In the genomic region with DNA sequence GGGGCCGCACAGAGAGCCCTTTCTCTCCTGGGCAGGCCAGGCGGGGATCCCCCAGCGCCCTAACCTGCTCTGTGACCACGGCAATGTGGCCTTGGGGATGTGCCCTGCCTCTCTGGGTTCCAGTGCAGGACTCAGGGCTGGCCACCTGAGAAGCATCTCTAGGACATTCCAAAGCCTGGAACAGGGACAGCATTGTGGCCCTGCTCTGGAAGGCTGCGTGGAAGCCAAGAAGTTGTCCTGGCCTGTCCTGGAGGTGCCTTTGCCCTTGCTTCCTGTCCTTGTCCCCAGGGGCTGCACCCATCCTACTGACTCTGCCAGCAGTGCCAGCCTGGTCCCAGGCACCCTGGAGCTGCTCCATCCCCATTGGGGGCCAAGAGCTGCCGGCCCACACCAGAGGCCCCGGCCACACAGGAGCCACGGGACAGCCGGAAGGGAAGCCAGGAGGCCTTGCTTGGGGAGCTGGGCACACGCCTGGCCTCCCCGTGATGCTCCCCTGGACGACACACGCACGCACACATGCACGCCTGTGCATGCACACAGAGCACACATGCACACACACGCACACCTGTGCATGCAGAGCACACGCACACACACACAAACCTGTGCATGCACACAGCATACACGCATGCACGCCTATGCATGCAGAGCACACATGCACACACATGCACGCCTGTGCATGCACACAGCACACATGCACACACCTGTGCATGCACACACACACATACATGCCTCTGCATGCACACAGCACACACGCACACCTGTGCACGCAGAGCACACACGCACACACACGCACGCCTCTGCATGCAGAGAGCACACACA, we compare ENCODE assay signal across 14 cellular contexts. TPM values are rescaled to one million over a fixed set of nuclear protein-coding genes. Genes with fewer than 3 reads are reported as not detected.
DNase-seq lines count a peak whose midpoint lies in the region; ATAC-seq, FAIRE-seq and TF ChIP-seq lines count a peak whose summit lies in the region.
"Had no signal": no experiment of that assay in that cellular context is flagged by ENCODE, and none has a peak within 500 bp of the region (broad histone marks: within the 10 kb centered on the region; RNA-seq: fewer than 3 reads in every experiment).

No MANE protein-coding gene starts in this region.

- BruUV-seq in K562 (replicated peaks; lab: Mats Ljungman, UMichigan) = no TSS peak

- DNase-seq in Right ventricle myocardium superior = no peak
- no peak for DNase-seq in right atrium auricular region (ENCODE audit: low spot score)
- DNase-seq in K562 (ENCODE audit: extremely low read depth in 1 of 4, low spot score in 3 of 4) = no peak
- DNase-seq in left colon = no peak
- no peak for DNase-seq in cerebellar nuclear complex (lab: John Stamatoyannopoulos, UW)
- DNase-seq in NCI-H1417 treated with DMSO at 0.1 percent for 48 hours (lab: John Stamatoyannopoulos, UW) = no peak
- no peak for DNase-seq in HUDEP-2 (lab: John Stamatoyannopoulos, UW; ENCODE audit: unreplicated experiment in 76 of 76)
- DNase-seq: Kasumi-1, NCI-H1092 treated with DMSO at 0.1 percent for 48 hours, NCI-H2081 treated with DMSO at 0.1 percent for 48 hours had no signal

- peak; percentile 10 for ATAC-seq in Right ventricle myocardium superior (ENCODE audit: poor library complexity)
- no peak for ATAC-seq in K562
- peak; percentile 7 for ATAC-seq in left colon
- no peak for ATAC-seq in GM19351 (IDR thresholded peaks at IDR 0.05; ENCODE audit: unreplicated experiment)

- TF ChIP-seq EP300 in K562 (IDR thresholded peaks at IDR 0.05; ENCODE audit: low read length) = no peak

- peaks cover 0 to 7% of the 10 kb centered on the region in 2 donors for H3K4me1 ChIP-seq in right atrium auricular region
- peaks cover 0 to 64% of the 10 kb centered on the region in 2 experiments; a peak in 2 of 5 replicates for H3K4me1 ChIP-seq in K562 (replicated peaks in 1 of 2; ENCODE audit: control insufficient read depth in 2 of 2, insufficient read depth in 2 of 2, low read length in 2 of 2)
- H3K4me1 ChIP-seq: upper lobe of left lung had no signal

- no peak for TF ChIP-seq RAD21 in K562 (CRISPR knock-in tag; conservative IDR thresholded peaks at IDR 0.05 in 1 of 2, IDR thresholded peaks at IDR 0.05 in 1 of 2)

- CTCF ChIA-PET in K562 (lab: Yijun Ruan, JAX; ENCODE audit: low intra/inter-chr PET ratio) = no interaction called here

- H2AFZ ChIP-seq in K562 (ENCODE audit: low read depth, low read length) = no peak overlapping the region

- H3K36me3 ChIP-seq in right atrium auricular region = peaks cover 25% of the 10 kb centered on the region
- H3K36me3 ChIP-seq in K562 (ENCODE audit: control insufficient read depth, insufficient read depth, low read length) = peaks cover 89% of the 10 kb centered on the region; the same call in 2 of the 3 replicates

- peaks cover 41% of the 10 kb centered on the region; the same call in 1 of the 2 replicates for H4K20me1 ChIP-seq in K562 (replicated peaks; ENCODE audit: control insufficient read depth, insufficient read depth, low read length)

- TF ChIP-seq CTCF in right atrium auricular region (IDR thresholded peaks at IDR 0.05) (no peak), K562 (IDR thresholded peaks at IDR 0.05 in 2 of 3, conservative IDR thresholded peaks at IDR 0.05 in 1 of 3; ENCODE audit: insufficient read depth in 2 of 3, low read depth in 1 of 3, low read length in 3 of 3) (no peak)

- peaks cover 3% of the 10 kb centered on the region for H3K9me1 ChIP-seq in K562 (ENCODE audit: control insufficient read depth, insufficient read depth, low read length)

- peak overlapping the region in 1 of 2 experiments; percentile 26; a peak in 1 of 4 replicates for H3K9ac ChIP-seq in K562 (ENCODE audit: insufficient read depth in 1 of 2, low read depth in 2 of 2, low read length in 2 of 2)

- POLR2A ChIA-PET in K562 (lab: Yijun Ruan, JAX) = interaction anchor here (0.6 kb wide), 1 partner anchor 221 kb away, joined by 3 read pairs; no protein-coding TSS in a partner anchor

- H3K4me2 ChIP-seq in K562 (ENCODE audit: insufficient read depth, low read length) = no peak overlapping the region

- peak; percentile 41; the same call in 1 of the 2 replicates for TF ChIP-seq POLR2A in K562 (conservative IDR thresholded peaks at IDR 0.05)

- WGBS in K562 (ENCODE audit: insufficient coverage, low coverage, missing lambda C conversion rate) = 89% methylated on average over 22 of the region's 25 CpGs

- intact Hi-C loops in Right ventricle myocardium superior (cut with DNase I) (no loop called here), K562 (cut with micrococcal nuclease) (no loop called here), left colon (cut with DNase I, micrococcal nuclease) (no loop called here)

- no peak overlapping the region for H3K4me3 ChIP-seq in right atrium auricular region
- no peak overlapping the region for H3K4me3 ChIP-seq in K562
- H3K4me3 ChIP-seq: spleen, upper lobe of left lung had no signal

- H3K27ac ChIP-seq in right atrium auricular region = no peak overlapping the region
- H3K27ac ChIP-seq in K562 (ENCODE audit: extremely low read depth, low read depth, low read length) = no peak overlapping the region

- H3K27me3 ChIP-seq in right atrium auricular region = no peaks in the 10 kb centered on the region
- no peaks in the 10 kb centered on the region for H3K27me3 ChIP-seq in K562 (ENCODE audit: control insufficient read depth in 2 of 2, insufficient read depth in 2 of 2, low read length in 2 of 2)
- H3K27me3 ChIP-seq: spleen, upper lobe of left lung had no signal

- H3K9me3 ChIP-seq in right atrium auricular region = no peaks in the 10 kb centered on the region
- H3K9me3 ChIP-seq in K562 (replicated peaks; ENCODE audit: control insufficient read depth, insufficient read depth, low read depth, low read length) = no peaks in the 10 kb centered on the region
- H3K9me3 ChIP-seq: spleen, upper lobe of left lung had no signal

- in situ Hi-C loops in K562 (cut with MboI) = no loop called here

- H3K79me2 ChIP-seq in K562 (ENCODE audit: control insufficient read depth, insufficient read depth, low read length) = peaks cover 29% of the 10 kb centered on the region

- no peak for FAIRE-seq in K562 (lab: Jason Lieb, UNC)
- FAIRE-seq: D721Med had no signal

TF ChIP-seq in K562, 482 proteins besides CTCF, POLR2A, EP300 and RAD21 (continues in another document):
- peak; percentile 50; the same call in 1 of the 2 replicates for TF ChIP-seq SUPT5H (IDR thresholded peaks at IDR 0.05)
- peak; percentile 36; the same call in 1 of the 2 replicates for TF ChIP-seq POLR2AphosphoS2 (IDR thresholded peaks at IDR 0.05; ENCODE audit: low read length)

RNA-seq across cellular contexts. Expression of gene CAMSAP1, which starts 20.1 kb away (rescaled TPM):
- total RNA-seq in Right ventricle myocardium superior = 18.3 TPM
- 10 to 100 TPM; 19.4 to 21.4 TPM for total RNA-seq in right atrium auricular region
- 40.9 and 68.9 TPM in 2 replicates for total RNA-seq in K562 (2011; cell fraction: chromatin; rRNA removed; ENCODE audit: low replicate concordance)
- total RNA-seq in K562 (2011; cell fraction: nucleolus; rRNA removed) = 21.5 and 22.4 TPM in 2 replicates
- total RNA-seq in K562 (2011; cell fraction: nucleoplasm; rRNA removed) = 36.1 and 42.5 TPM in 2 replicates
- total RNA-seq in K562 (2014; rRNA removed) = 18.1 and 23.4 TPM in 2 replicates
- total RNA-seq in K562 (2014; rRNA removed; fragmentation: Illumina TruSeq; extraction: Trizol) = 14.3 TPM in 2 replicates
- total RNA-seq in K562 (2015; rRNA removed; fragmentation: Illumina TruSeq; extraction: Trizol) = 13.9 and 15.7 TPM in 2 replicates
- 28.8 and 32.8 TPM in 2 replicates for total RNA-seq in K562 (2021)
- polyA plus RNA-seq in K562 (2011; rRNA removed) = 6.3 and 6.9 TPM in 2 replicates
- polyA plus RNA-seq in K562 (2011; cell fraction: cytosol; rRNA removed) = 6.3 and 8.3 TPM in 2 replicates
- 15.6 and 19.6 TPM in 2 replicates for polyA plus RNA-seq in K562 (2011; cell fraction: nucleus; rRNA removed)
- 10.6 and 11.9 TPM in 2 replicates for polyA plus RNA-seq in K562 (2012)
- polyA plus RNA-seq in K562 (2014; fragmentation: Illumina TruSeq; extraction: Trizol) = 14.9 and 19.7 TPM in 2 replicates
- 1 to 10 TPM; 1.5 to 1.6 TPM for polyA plus RNA-seq in K562 (2014; fragmentation: Nextera tagmentation; extraction: Ambion mirVana)
- polyA plus RNA-seq in K562 (2014; rRNA removed) = 10.0 and 11.3 TPM in 2 replicates
- 14.1 and 20.0 TPM in 2 replicates for polyA minus RNA-seq in K562 (2011; rRNA and poly(A)+ RNA removed)
- 42.2 and 76.3 TPM in 2 replicates for polyA minus RNA-seq in K562 (2011; cell fraction: cytosol; rRNA and poly(A)+ RNA removed)
- polyA minus RNA-seq in K562 (2011; cell fraction: nucleus; rRNA and poly(A)+ RNA removed) = 11.4 and 23.5 TPM in 2 replicates
- total RNA-seq in left colon = 10 to 100 TPM; 13.4 to 17.6 TPM

RNA-seq across cellular contexts. Expression of gene UBAC1, which starts 33.8 kb away (rescaled TPM):
- total RNA-seq in Right ventricle myocardium superior (107 TPM), right atrium auricular region (10 to 100 TPM; 58.6 to 76.9 TPM), K562 (2014; rRNA removed) (399 and 504 TPM in 2 replicates), K562 (2014; rRNA removed; fragmentation: Illumina TruSeq; extraction: Trizol) (138 and 145 TPM in 2 replicates), K562 (2015; rRNA removed; fragmentation: Illumina TruSeq; extraction: Trizol) (166 and 171 TPM in 2 replicates), K562 (2021) (294 and 309 TPM in 2 replicates), left colon (10 to 100 TPM; 63.0 to 64.8 TPM)
- total RNA-seq in K562 (2011; cell fraction: chromatin; rRNA removed; ENCODE audit: low replicate concordance) = 536 and 854 TPM in 2 replicates
- total RNA-seq in K562 (2011; cell fraction: nucleolus; rRNA removed) = 552 and 553 TPM in 2 replicates
- 447 and 492 TPM in 2 replicates for total RNA-seq in K562 (2011; cell fraction: nucleoplasm; rRNA removed)
- polyA plus RNA-seq in K562 (2011; rRNA removed) (385 and 395 TPM in 2 replicates), K562 (2014; fragmentation: Illumina TruSeq; extraction: Trizol) (219 and 228 TPM in 2 replicates), K562 (2014; fragmentation: Nextera tagmentation; extraction: Ambion mirVana) (100 to 1,000 TPM in 1 of 2 experiments, 10 to 100 TPM in 1; 94.0 to 117 TPM), K562 (2014; rRNA removed) (381 and 405 TPM in 2 replicates)
- 447 and 505 TPM in 2 replicates for polyA plus RNA-seq in K562 (2011; cell fraction: cytosol; rRNA removed)
- 838 and 845 TPM in 2 replicates for polyA plus RNA-seq in K562 (2011; cell fraction: nucleus; rRNA removed)
- polyA plus RNA-seq in K562 (2012) = 178 and 239 TPM in 2 replicates
- 128 and 165 TPM in 2 replicates for polyA minus RNA-seq in K562 (2011; rRNA and poly(A)+ RNA removed)
- polyA minus RNA-seq in K562 (2011; cell fraction: cytosol; rRNA and poly(A)+ RNA removed) = 110 and 129 TPM in 2 replicates
- polyA minus RNA-seq in K562 (2011; cell fraction: nucleus; rRNA and poly(A)+ RNA removed) = 120 and 171 TPM in 2 replicates

Comparison
In these comparisons a context has a peak if more than half of its experiments do, and no peak if none do; other contexts are left out.
1. ATAC-seq: peak in Right ventricle myocardium superior (single experiment) and left colon (single experiment); none in K562 (single experiment) and GM19351 (single experiment).